Comparison of ENCODE assay signal across 1 cellular context in genomic region chr4:10619220-10619619, GRCh38.
TF ChIP-seq lines count a peak whose summit lies in the region.

No MANE protein-coding gene starts in this region.

TF ChIP-seq in HEK293, 187 proteins besides CTCF, POLR2A, EP300 and RAD21 (continued from another document and continues in another):
- TF ChIP-seq, protein P1, sequence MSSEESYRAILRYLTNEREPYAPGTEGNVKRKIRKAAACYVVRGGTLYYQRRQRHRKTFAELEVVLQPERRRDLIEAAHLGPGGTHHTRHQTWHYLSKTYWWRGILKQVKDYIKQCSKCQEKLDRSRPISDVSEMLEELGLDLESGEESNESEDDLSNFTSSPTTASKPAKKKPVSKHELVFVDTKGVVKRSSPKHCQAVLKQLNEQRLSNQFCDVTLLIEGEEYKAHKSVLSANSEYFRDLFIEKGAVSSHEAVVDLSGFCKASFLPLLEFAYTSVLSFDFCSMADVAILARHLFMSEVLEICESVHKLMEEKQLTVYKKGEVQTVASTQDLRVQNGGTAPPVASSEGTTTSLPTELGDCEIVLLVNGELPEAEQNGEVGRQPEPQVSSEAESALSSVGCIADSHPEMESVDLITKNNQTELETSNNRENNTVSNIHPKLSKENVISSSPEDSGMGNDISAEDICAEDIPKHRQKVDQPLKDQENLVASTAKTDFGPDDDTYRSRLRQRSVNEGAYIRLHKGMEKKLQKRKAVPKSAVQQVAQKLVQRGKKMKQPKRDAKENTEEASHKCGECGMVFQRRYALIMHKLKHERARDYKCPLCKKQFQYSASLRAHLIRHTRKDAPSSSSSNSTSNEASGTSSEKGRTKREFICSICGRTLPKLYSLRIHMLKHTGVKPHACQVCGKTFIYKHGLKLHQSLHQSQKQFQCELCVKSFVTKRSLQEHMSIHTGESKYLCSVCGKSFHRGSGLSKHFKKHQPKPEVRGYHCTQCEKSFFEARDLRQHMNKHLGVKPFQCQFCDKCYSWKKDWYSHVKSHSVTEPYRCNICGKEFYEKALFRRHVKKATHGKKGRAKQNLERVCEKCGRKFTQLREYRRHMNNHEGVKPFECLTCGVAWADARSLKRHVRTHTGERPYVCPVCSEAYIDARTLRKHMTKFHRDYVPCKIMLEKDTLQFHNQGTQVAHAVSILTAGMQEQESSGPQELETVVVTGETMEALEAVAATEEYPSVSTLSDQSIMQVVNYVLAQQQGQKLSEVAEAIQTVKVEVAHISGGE (tag by site-specific recombination; conservative IDR thresholded peaks at IDR 0.05; ENCODE audit: low read depth), result no peak
- no peak for TF ChIP-seq ZNF830 (tag by site-specific recombination; IDR thresholded peaks at IDR 0.05; ENCODE audit: low read depth)
- peak; percentile 81 for TF ChIP-seq WT1 (tag by site-specific recombination; IDR thresholded peaks at IDR 0.05)
- no peak for TF ChIP-seq ZNF521 (tag by site-specific recombination; IDR thresholded peaks at IDR 0.05)
- TF ChIP-seq, protein P2, sequence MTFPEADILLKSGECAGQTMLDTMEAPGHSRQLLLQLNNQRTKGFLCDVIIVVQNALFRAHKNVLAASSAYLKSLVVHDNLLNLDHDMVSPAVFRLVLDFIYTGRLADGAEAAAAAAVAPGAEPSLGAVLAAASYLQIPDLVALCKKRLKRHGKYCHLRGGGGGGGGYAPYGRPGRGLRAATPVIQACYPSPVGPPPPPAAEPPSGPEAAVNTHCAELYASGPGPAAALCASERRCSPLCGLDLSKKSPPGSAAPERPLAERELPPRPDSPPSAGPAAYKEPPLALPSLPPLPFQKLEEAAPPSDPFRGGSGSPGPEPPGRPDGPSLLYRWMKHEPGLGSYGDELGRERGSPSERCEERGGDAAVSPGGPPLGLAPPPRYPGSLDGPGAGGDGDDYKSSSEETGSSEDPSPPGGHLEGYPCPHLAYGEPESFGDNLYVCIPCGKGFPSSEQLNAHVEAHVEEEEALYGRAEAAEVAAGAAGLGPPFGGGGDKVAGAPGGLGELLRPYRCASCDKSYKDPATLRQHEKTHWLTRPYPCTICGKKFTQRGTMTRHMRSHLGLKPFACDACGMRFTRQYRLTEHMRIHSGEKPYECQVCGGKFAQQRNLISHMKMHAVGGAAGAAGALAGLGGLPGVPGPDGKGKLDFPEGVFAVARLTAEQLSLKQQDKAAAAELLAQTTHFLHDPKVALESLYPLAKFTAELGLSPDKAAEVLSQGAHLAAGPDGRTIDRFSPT (tag by site-specific recombination; IDR thresholded peaks at IDR 0.05), result 0 out of 2 replicates have a peak, but pooled peaks have one; percentile 83
- no peak for TF ChIP-seq ZNF560 (tag by site-specific recombination; IDR thresholded peaks at IDR 0.05; ENCODE audit: borderline replicate concordance)
- TF ChIP-seq ZNF302 (tag by site-specific recombination; IDR thresholded peaks at IDR 0.05; ENCODE audit: low read depth), result no peak
- no peak for TF ChIP-seq KLF1 (tag by site-specific recombination; IDR thresholded peaks at IDR 0.05)
- TF ChIP-seq ZNF239 (tag by site-specific recombination; IDR thresholded peaks at IDR 0.05), result no peak
- peak; percentile 56; the same call in 1 of the 2 replicates for TF ChIP-seq ZNF639 (tag by site-specific recombination; IDR thresholded peaks at IDR 0.05)
- TF ChIP-seq ZNF133 (tag by site-specific recombination; IDR thresholded peaks at IDR 0.05), result no peak
- 0 out of 2 replicates have a peak, but pooled peaks have one; percentile 15 for TF ChIP-seq BCL11A (tag by site-specific recombination; IDR thresholded peaks at IDR 0.05; ENCODE audit: low read depth)
- peak; percentile 96 for TF ChIP-seq SP7 (tag by site-specific recombination; IDR thresholded peaks at IDR 0.05)
- TF ChIP-seq, protein P3, sequence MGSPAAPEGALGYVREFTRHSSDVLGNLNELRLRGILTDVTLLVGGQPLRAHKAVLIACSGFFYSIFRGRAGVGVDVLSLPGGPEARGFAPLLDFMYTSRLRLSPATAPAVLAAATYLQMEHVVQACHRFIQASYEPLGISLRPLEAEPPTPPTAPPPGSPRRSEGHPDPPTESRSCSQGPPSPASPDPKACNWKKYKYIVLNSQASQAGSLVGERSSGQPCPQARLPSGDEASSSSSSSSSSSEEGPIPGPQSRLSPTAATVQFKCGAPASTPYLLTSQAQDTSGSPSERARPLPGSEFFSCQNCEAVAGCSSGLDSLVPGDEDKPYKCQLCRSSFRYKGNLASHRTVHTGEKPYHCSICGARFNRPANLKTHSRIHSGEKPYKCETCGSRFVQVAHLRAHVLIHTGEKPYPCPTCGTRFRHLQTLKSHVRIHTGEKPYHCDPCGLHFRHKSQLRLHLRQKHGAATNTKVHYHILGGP (tag by site-specific recombination; IDR thresholded peaks at IDR 0.05), result no peak
- peak; percentile 76 for TF ChIP-seq KLF8 (tag by site-specific recombination; IDR thresholded peaks at IDR 0.05)
- TF ChIP-seq PRDM1 (tag by site-specific recombination; IDR thresholded peaks at IDR 0.05), result no peak
- no peak for TF ChIP-seq MZF1 (tag by site-specific recombination; IDR thresholded peaks at IDR 0.05; ENCODE audit: borderline replicate concordance)
- TF ChIP-seq, protein P4, sequence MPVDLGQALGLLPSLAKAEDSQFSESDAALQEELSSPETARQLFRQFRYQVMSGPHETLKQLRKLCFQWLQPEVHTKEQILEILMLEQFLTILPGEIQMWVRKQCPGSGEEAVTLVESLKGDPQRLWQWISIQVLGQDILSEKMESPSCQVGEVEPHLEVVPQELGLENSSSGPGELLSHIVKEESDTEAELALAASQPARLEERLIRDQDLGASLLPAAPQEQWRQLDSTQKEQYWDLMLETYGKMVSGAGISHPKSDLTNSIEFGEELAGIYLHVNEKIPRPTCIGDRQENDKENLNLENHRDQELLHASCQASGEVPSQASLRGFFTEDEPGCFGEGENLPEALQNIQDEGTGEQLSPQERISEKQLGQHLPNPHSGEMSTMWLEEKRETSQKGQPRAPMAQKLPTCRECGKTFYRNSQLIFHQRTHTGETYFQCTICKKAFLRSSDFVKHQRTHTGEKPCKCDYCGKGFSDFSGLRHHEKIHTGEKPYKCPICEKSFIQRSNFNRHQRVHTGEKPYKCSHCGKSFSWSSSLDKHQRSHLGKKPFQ (tag by site-specific recombination; IDR thresholded peaks at IDR 0.05), result peak; percentile 61; the same call in 1 of the 2 replicates
- no peak for TF ChIP-seq ZBTB26 (tag by site-specific recombination; optimal IDR thresholded peaks at IDR 0.05)
- peak; percentile 86 for TF ChIP-seq ZXDB (tag by site-specific recombination; IDR thresholded peaks at IDR 0.05)
- no peak for TF ChIP-seq YY2 (tag by site-specific recombination; IDR thresholded peaks at IDR 0.05)
- no peak for TF ChIP-seq ZNF433 (tag by site-specific recombination; IDR thresholded peaks at IDR 0.05; ENCODE audit: low read depth)
- TF ChIP-seq SALL2 (tag by site-specific recombination; IDR thresholded peaks at IDR 0.05; ENCODE audit: borderline replicate concordance), result no peak
- no peak; the same call in 1 of the 2 replicates for TF ChIP-seq GLIS2 (tag by site-specific recombination; IDR thresholded peaks at IDR 0.05)
- TF ChIP-seq ZNF513 (tag by site-specific recombination; IDR thresholded peaks at IDR 0.05), result no peak
- TF ChIP-seq ZNF335 (tag by site-specific recombination; conservative IDR thresholded peaks at IDR 0.05), result no peak
- TF ChIP-seq KLF10 (tag by site-specific recombination; IDR thresholded peaks at IDR 0.05), result peak; percentile 49
- TF ChIP-seq ZSCAN30 (tag by site-specific recombination; IDR thresholded peaks at IDR 0.05), result peak; percentile 74; the same call in 1 of the 2 replicates
- TF ChIP-seq ZNF768 (tag by site-specific recombination; IDR thresholded peaks at IDR 0.05), result no peak
- TF ChIP-seq ZNF221 (tag by site-specific recombination; IDR thresholded peaks at IDR 0.05; ENCODE audit: borderline replicate concordance), result no peak
- TF ChIP-seq IKZF3 (tag by site-specific recombination; IDR thresholded peaks at IDR 0.05), result peak; percentile 58; the same call in 1 of the 2 replicates
- TF ChIP-seq ZNF157 (tag by site-specific recombination; IDR thresholded peaks at IDR 0.05), result no peak
- TF ChIP-seq, protein P5, sequence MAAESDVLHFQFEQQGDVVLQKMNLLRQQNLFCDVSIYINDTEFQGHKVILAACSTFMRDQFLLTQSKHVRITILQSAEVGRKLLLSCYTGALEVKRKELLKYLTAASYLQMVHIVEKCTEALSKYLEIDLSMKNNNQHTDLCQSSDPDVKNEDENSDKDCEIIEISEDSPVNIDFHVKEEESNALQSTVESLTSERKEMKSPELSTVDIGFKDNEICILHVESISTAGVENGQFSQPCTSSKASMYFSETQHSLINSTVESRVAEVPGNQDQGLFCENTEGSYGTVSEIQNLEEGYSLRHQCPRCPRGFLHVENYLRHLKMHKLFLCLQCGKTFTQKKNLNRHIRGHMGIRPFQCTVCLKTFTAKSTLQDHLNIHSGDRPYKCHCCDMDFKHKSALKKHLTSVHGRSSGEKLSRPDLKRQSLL (tag by site-specific recombination; IDR thresholded peaks at IDR 0.05), result peak; percentile 49; the same call in 1 of the 2 replicates
- no peak for TF ChIP-seq ZNF670 (tag by site-specific recombination; IDR thresholded peaks at IDR 0.05; ENCODE audit: low read depth)
- TF ChIP-seq INSM2 (tag by site-specific recombination; IDR thresholded peaks at IDR 0.05), result peak; percentile 57; the same call in 1 of the 2 replicates
- TF ChIP-seq ZNF777 (tag by site-specific recombination; IDR thresholded peaks at IDR 0.05; ENCODE audit: borderline replicate concordance), result no peak
- TF ChIP-seq ZBTB10 (tag by site-specific recombination; IDR thresholded peaks at IDR 0.05), result no peak
- peak; percentile 45; the same call in 1 of the 2 replicates for TF ChIP-seq ZNF10 (tag by site-specific recombination; IDR thresholded peaks at IDR 0.05)
